11 cellular contexts compared by ENCODE assay signal in the genomic region with DNA sequence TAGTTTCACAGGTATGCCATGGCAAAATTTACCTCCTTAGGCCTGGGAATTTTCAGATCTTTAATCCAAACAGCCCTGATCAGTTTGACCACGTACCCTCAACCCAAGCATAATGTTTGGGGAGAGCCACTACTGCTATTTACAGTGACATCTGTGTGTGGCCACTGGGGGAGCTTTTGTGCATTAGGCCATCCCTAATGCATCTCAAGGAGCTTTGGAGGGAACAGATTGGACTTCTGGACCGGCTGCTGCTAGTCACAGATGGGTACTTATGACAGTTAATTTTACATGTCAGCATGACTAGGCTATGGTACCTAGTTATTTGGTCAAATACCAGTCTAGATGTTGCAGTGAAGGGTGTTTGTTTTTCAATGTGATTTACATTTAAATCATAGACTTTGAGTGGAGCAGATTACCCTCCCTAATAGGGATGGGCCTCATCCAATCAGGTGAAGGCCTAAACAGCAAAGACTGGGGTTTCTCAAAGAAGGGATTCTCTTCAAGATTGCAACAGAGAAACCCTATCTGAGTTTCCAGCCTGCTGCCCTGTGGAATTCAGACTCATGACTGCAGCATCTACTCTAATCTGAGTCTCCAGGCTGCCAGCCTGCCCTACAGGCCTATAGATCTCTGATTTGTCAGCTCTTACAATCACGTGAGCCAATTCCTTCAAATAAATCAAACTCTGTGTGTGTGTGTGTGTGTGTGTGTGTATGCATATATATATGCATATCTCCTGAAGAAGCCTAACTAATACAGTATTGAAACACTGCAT. TPM values are rescaled to one million over a fixed set of nuclear protein-coding genes. Genes with fewer than 3 reads are reported as not detected.
DNase-seq lines count a peak whose midpoint lies in the region; ATAC-seq, FAIRE-seq and TF ChIP-seq lines count a peak whose summit lies in the region.
"Had no signal": no experiment of that assay in that cellular context is flagged by ENCODE, and none has a peak within 500 bp of the region (broad histone marks: within the 10 kb centered on the region; RNA-seq: fewer than 3 reads in every experiment).

No MANE protein-coding gene starts in this region.

- POLR2A ChIA-PET in GM12878 (lab: Charles Lee), result no interaction called here

- H3K36me3 ChIP-seq in GM12878 (ENCODE audit: control insufficient read depth in 2 of 2, insufficient read depth in 2 of 2, low read length in 1 of 2), result no peaks in the 10 kb centered on the region

- H3K27ac ChIP-seq in GM12878 (ENCODE audit: control insufficient read depth, insufficient read depth), result no peak overlapping the region

- no peaks in the 10 kb centered on the region for H3K9me3 ChIP-seq in GM12878 (replicated peaks; ENCODE audit: control insufficient read depth, insufficient read depth, low read length)

- in situ Hi-C loops in GM12878 (cut with MboI), result no loop called here

- intact Hi-C loops in GM12878 (cut with micrococcal nuclease; ENCODE audit: unreplicated experiment), result no loop called here

- TF ChIP-seq POLR2A in GM12878 (IDR thresholded peaks at IDR 0.05; ENCODE audit: low read depth, low read length), result no peak

- H3K9ac ChIP-seq in GM12878 (ENCODE audit: control insufficient read depth, insufficient read depth, low read length), result no peak overlapping the region

- CTCF ChIA-PET in GM12878 (lab: Yijun Ruan, JAX), result interaction anchor here (1.1 to 2.5 kb wide), 2 partner anchors 25 to 39 kb away, joined by 3 to 8 read pairs; no protein-coding TSS in a partner anchor

- no peak for FAIRE-seq in GM12878 (lab: Jason Lieb, UNC)
- FAIRE-seq: endothelial cell of umbilical vein had no signal

- no peak for TF ChIP-seq RAD21 in GM12878 (IDR thresholded peaks at IDR 0.05; ENCODE audit: insufficient read depth, low read depth, low read length)

- H2AFZ ChIP-seq in GM12878 (ENCODE audit: control insufficient read depth, low read depth, low read length), result no peak overlapping the region; the same call in 1 of the 2 replicates

- DNase-seq in GM12865 (ENCODE audit: low read depth), result peak; percentile 4
- no peak for DNase-seq in LNCaP clone FGC (ENCODE audit: low read depth)
- no peak for DNase-seq in GM12878 (ENCODE audit: low read depth, low spot score)
- DNase-seq in left kidney (ENCODE audit: low read depth, low spot score), result peak; percentile 63
- DNase-seq in NCI-H2081 treated with DMSO at 0.1 percent for 48 hours (lab: John Stamatoyannopoulos, UW), result no peak
- DNase-seq in SK-N-DZ (ENCODE audit: low spot score), result no peak
- no peak for DNase-seq in stimulated activated naive CD4-positive, alpha-beta T cell treated with Interleukin-2 at 50 U/mL for 16 hours (lab: John Stamatoyannopoulos, UW)
- DNase-seq: activated T-cell treated with anti-CD3 and anti-CD28 coated beads, Interleukin-2, amount 50 U/mL, for 1 hour; COR-L47 had no signal

- H4K20me1 ChIP-seq in GM12878 (ENCODE audit: control insufficient read depth, insufficient read depth), result no peaks in the 10 kb centered on the region

- peaks cover 3% of the 10 kb centered on the region; the same call in 1 of the 2 replicates for H3K4me1 ChIP-seq in GM12878 (ENCODE audit: control insufficient read depth, insufficient read depth, low read length)

- no peak overlapping the region for H3K4me2 ChIP-seq in GM12878 (ENCODE audit: control insufficient read depth, insufficient read depth)

- H3K27me3 ChIP-seq in GM12878 (replicated peaks in 1 of 2; ENCODE audit: control insufficient read depth in 2 of 2, insufficient read depth in 2 of 2, low read length in 1 of 2), result peaks cover 0 to 2% of the 10 kb centered on the region in 2 experiments; a peak in 3 of 4 replicates

- TF ChIP-seq CTCF in GM12865 (IDR thresholded peaks at IDR 0.05; ENCODE audit: insufficient read depth, low read depth, low read length, missing control alignments) (peak; percentile 8), LNCaP clone FGC (IDR thresholded peaks at IDR 0.05; ENCODE audit: control insufficient read depth, extremely low read depth, insufficient read depth) (peak; percentile 34), GM12878 (IDR thresholded peaks at IDR 0.05 in 2 of 3, conservative IDR thresholded peaks at IDR 0.05 in 1 of 3; ENCODE audit: control insufficient read depth in 2 of 3, extremely low read depth in 1 of 3, insufficient read depth in 1 of 3, low read depth in 3 of 3, low read length in 3 of 3) (peak; percentile 12 to 49 (median 31); a peak in 4 of 6 replicates)

- H3K79me2 ChIP-seq in GM12878 (ENCODE audit: control insufficient read depth, insufficient read depth, low read length), result no peaks in the 10 kb centered on the region

- ATAC-seq in GM12878 (peak; percentile 62; the same call in 2 of the 3 replicates), HG03460 (IDR thresholded peaks at IDR 0.05; ENCODE audit: unreplicated experiment) (no peak)

- no TSS peak for BruUV-seq in GM12878 (replicated peaks; lab: Mats Ljungman, UMichigan)

- H3K4me3 ChIP-seq in GM12865 (ENCODE audit: low read depth, low read length) (no peak overlapping the region), LNCaP clone FGC (ENCODE audit: low read depth, low read length) (no peak overlapping the region), GM12878 (no peak overlapping the region)

- RAD21 ChIA-PET in GM12878 (lab: Charles Lee; ENCODE audit: unreplicated experiment), result interaction anchor here (1.7 kb wide), 1 partner anchor 9 kb away, joined by 7 read pairs; no protein-coding TSS in a partner anchor

- 35% methylated on average over 3 of the region's 3 CpGs for WGBS in GM12878 (ENCODE audit: insufficient coverage, insufficient replicate concordance, low lambda C conversion rate, missing lambda C conversion rate)

- SMC1A ChIA-PET in GM12878 (lab: Charles Lee; ENCODE audit: uncharacterized antibody, unreplicated experiment), result interaction anchor here (0.6 kb wide), 1 partner anchor 286 kb away, joined by 4 read pairs; no protein-coding TSS in a partner anchor

- TF ChIP-seq EP300 in GM12878 (IDR thresholded peaks at IDR 0.05; ENCODE audit: borderline replicate concordance in 1 of 2, control insufficient read depth in 1 of 2, low read depth in 2 of 2, low read length in 2 of 2), result no peak

TF ChIP-seq in GM12878, 131 proteins besides CTCF, POLR2A, EP300 and RAD21 (continues in another document):
- TF ChIP-seq RAD51 (IDR thresholded peaks at IDR 0.05) (no peak), NR2C2 (IDR thresholded peaks at IDR 0.05; ENCODE audit: borderline replicate concordance, control insufficient read depth, insufficient read length, low read depth) (no peak), POLR2AphosphoS2 (IDR thresholded peaks at IDR 0.05; ENCODE audit: low read depth, low read length) (no peak), RB1 (IDR thresholded peaks at IDR 0.05; ENCODE audit: borderline replicate concordance) (no peak), CHD2 (IDR thresholded peaks at IDR 0.05; ENCODE audit: borderline replicate concordance, low read depth, low read length) (no peak), MTA2 (IDR thresholded peaks at IDR 0.05; ENCODE audit: low read depth) (no peak)
- TF ChIP-seq, protein P1, sequence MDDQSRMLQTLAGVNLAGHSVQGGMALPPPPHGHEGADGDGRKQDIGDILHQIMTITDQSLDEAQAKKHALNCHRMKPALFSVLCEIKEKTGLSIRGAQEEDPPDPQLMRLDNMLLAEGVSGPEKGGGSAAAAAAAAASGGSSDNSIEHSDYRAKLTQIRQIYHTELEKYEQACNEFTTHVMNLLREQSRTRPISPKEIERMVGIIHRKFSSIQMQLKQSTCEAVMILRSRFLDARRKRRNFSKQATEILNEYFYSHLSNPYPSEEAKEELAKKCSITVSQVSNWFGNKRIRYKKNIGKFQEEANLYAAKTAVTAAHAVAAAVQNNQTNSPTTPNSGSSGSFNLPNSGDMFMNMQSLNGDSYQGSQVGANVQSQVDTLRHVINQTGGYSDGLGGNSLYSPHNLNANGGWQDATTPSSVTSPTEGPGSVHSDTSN (IDR thresholded peaks at IDR 0.05; ENCODE audit: insufficient replicate concordance, low read depth, low read length), result no peak

RNA-seq across cellular contexts. Expression of gene GALNT18, which starts 37.9 kb away (rescaled TPM):
- 64.7 and 65.5 TPM in 2 replicates for total RNA-seq in GM12878 (2013; cell fraction: nucleolus; rRNA removed)
- 10.5 and 10.6 TPM in 2 replicates for total RNA-seq in GM12878 (2014; rRNA removed)
- total RNA-seq in GM12878 (2014; rRNA removed; fragmentation: Illumina TruSeq; extraction: Trizol), result 5.0 and 5.3 TPM in 2 replicates
- 7.0 and 7.9 TPM in 2 replicates for total RNA-seq in GM12878 (2021)
- polyA plus RNA-seq in GM12878 (2011; ENCODE audit: low read depth), result 2.1 TPM
- 8.4 and 14.2 TPM in 2 replicates for polyA plus RNA-seq in GM12878 (2011; rRNA removed)
- 18.5 and 20.2 TPM in 2 replicates for polyA plus RNA-seq in GM12878 (2011; cell fraction: cytosol; rRNA removed)
- polyA plus RNA-seq in GM12878 (2011; cell fraction: nucleus; rRNA removed), result 17.3 and 18.2 TPM in 2 replicates
- polyA plus RNA-seq in GM12878 (2012), result 4.6 and 7.8 TPM in 2 replicates
- polyA plus RNA-seq in GM12878 (2014; fragmentation: Illumina TruSeq; extraction: Trizol), result 1.1 and 3.5 TPM in 2 replicates
- 1 to 10 TPM; 1.2 to 2.0 TPM for polyA plus RNA-seq in GM12878 (2014; fragmentation: Nextera tagmentation; extraction: Ambion mirVana)
- polyA plus RNA-seq in GM12878 (2014; rRNA removed), result 5.7 and 8.0 TPM in 2 replicates
- 1 to 10 TPM; 7.7 to 8.5 TPM for polyA plus RNA-seq in GM12878 (2016; fragmentation: Nextera tagmentation; extraction: Ambion mirVana)
- polyA minus RNA-seq in GM12878 (2011; rRNA and poly(A)+ RNA removed), result 20.5 and 28.1 TPM in 2 replicates
- 2.8 and 4.7 TPM in 2 replicates for polyA minus RNA-seq in GM12878 (2011; cell fraction: cytosol; rRNA and poly(A)+ RNA removed)
- polyA minus RNA-seq in GM12878 (2011; cell fraction: nucleus; rRNA and poly(A)+ RNA removed), result 33.4 and 56.9 TPM in 2 replicates
- 0.08 and 0.74 TPM in 2 replicates for polyA plus RNA-seq in SK-N-DZ (2014; cell fraction: cytosol; rRNA removed)
- polyA plus RNA-seq in SK-N-DZ (2014; cell fraction: nucleus; rRNA removed), result 0.07 and 0.37 TPM in 2 replicates

Comparison
In these comparisons a context has a peak if more than half of its experiments do, and no peak if none do; other contexts are left out.
1. DNase-seq: peak in GM12865 (single experiment) and left kidney (single experiment); none in LNCaP clone FGC (single experiment), GM12878 (single experiment), NCI-H2081 treated with DMSO at 0.1 percent for 48 hours (single experiment), SK-N-DZ (single experiment) and stimulated activated naive CD4-positive, alpha-beta T cell treated with Interleukin-2 at 50 U/mL for 16 hours (single experiment).
2. Peak in every context shown above with its lines, with median percentiles within 50 percentile points of each other: CTCF ChIP-seq.